1 cellular context compared by ENCODE assay signal in genomic region chr22:37559901-37560681, GRCh38.
TF ChIP-seq lines count a peak whose summit lies in the region.

Gene CDC42EP1 (plus strand): TSS chr22:37560480. CDS start chr22:37566350, 5,870 bp downstream.

TF ChIP-seq in HepG2, 621 proteins besides CTCF, POLR2A, EP300 and RAD21 (continued from another document):
- TF ChIP-seq RAD51 (IDR thresholded peaks at IDR 0.05; ENCODE audit: borderline replicate concordance) (no peak), AGO2 (optimal IDR thresholded peaks at IDR 0.05; ENCODE audit: low read depth, low read length) (no peak), ZNF547 (CRISPR knock-in tag; IDR thresholded peaks at IDR 0.05) (no peak), ZNF33A (CRISPR knock-in tag; IDR thresholded peaks at IDR 0.05; ENCODE audit: borderline replicate concordance) (no peak), SKI (IDR thresholded peaks at IDR 0.05; ENCODE audit: partially characterized antibody) (no peak), HNRNPL (IDR thresholded peaks at IDR 0.05; ENCODE audit: low read depth, low read length) (no peak), FOXC1 (CRISPR knock-in tag; IDR thresholded peaks at IDR 0.05; ENCODE audit: borderline replicate concordance) (no peak), ZNF766 (CRISPR knock-in tag; IDR thresholded peaks at IDR 0.05; ENCODE audit: borderline replicate concordance) (no peak), ZBTB38 (CRISPR knock-in tag; IDR thresholded peaks at IDR 0.05) (no peak; the same call in 1 of the 2 replicates), KIAA2018 (CRISPR knock-in tag; IDR thresholded peaks at IDR 0.05; ENCODE audit: borderline replicate concordance) (no peak), ZNF607 (CRISPR knock-in tag; IDR thresholded peaks at IDR 0.05; ENCODE audit: borderline replicate concordance) (peak; percentile 66; the same call in 1 of the 2 replicates), HOXA3 (CRISPR knock-in tag; IDR thresholded peaks at IDR 0.05) (peak; percentile 53; the same call in 1 of the 2 replicates), ZNF709 (CRISPR knock-in tag; IDR thresholded peaks at IDR 0.05) (no peak; the same call in 1 of the 2 replicates), MTA3 (CRISPR knock-in tag; IDR thresholded peaks at IDR 0.05) (no peak), NFAT5 (CRISPR knock-in tag; IDR thresholded peaks at IDR 0.05) (no peak), PPARG (CRISPR knock-in tag; conservative IDR thresholded peaks at IDR 0.05) (no peak), ZMYM4 (CRISPR knock-in tag; IDR thresholded peaks at IDR 0.05) (peak; percentile 36; the same call in 1 of the 2 replicates), KDM6A (CRISPR knock-in tag; IDR thresholded peaks at IDR 0.05; ENCODE audit: low read depth) (no peak), POGZ (CRISPR knock-in tag; IDR thresholded peaks at IDR 0.05) (peak; percentile 59), REPIN1 (CRISPR knock-in tag; IDR thresholded peaks at IDR 0.05; ENCODE audit: borderline replicate concordance, low read depth) (peak; percentile 44; the same call in 1 of the 2 replicates)
- TF ChIP-seq, protein P1, sequence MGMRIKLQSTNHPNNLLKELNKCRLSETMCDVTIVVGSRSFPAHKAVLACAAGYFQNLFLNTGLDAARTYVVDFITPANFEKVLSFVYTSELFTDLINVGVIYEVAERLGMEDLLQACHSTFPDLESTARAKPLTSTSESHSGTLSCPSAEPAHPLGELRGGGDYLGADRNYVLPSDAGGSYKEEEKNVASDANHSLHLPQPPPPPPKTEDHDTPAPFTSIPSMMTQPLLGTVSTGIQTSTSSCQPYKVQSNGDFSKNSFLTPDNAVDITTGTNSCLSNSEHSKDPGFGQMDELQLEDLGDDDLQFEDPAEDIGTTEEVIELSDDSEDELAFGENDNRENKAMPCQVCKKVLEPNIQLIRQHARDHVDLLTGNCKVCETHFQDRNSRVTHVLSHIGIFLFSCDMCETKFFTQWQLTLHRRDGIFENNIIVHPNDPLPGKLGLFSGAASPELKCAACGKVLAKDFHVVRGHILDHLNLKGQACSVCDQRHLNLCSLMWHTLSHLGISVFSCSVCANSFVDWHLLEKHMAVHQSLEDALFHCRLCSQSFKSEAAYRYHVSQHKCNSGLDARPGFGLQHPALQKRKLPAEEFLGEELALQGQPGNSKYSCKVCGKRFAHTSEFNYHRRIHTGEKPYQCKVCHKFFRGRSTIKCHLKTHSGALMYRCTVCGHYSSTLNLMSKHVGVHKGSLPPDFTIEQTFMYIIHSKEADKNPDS (CRISPR knock-in tag; IDR thresholded peaks at IDR 0.05), result no peak
- TF ChIP-seq, protein P2, sequence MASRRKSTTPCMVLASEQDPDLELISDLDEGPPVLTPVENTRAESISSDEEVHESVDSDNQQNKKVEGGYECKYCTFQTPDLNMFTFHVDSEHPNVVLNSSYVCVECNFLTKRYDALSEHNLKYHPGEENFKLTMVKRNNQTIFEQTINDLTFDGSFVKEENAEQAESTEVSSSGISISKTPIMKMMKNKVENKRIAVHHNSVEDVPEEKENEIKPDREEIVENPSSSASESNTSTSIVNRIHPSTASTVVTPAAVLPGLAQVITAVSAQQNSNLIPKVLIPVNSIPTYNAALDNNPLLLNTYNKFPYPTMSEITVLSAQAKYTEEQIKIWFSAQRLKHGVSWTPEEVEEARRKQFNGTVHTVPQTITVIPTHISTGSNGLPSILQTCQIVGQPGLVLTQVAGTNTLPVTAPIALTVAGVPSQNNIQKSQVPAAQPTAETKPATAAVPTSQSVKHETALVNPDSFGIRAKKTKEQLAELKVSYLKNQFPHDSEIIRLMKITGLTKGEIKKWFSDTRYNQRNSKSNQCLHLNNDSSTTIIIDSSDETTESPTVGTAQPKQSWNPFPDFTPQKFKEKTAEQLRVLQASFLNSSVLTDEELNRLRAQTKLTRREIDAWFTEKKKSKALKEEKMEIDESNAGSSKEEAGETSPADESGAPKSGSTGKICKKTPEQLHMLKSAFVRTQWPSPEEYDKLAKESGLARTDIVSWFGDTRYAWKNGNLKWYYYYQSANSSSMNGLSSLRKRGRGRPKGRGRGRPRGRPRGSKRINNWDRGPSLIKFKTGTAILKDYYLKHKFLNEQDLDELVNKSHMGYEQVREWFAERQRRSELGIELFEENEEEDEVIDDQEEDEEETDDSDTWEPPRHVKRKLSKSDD (CRISPR knock-in tag; IDR thresholded peaks at IDR 0.05; ENCODE audit: low read depth), result no peak
